16 cellular contexts compared by ENCODE assay signal in the genomic region with DNA sequence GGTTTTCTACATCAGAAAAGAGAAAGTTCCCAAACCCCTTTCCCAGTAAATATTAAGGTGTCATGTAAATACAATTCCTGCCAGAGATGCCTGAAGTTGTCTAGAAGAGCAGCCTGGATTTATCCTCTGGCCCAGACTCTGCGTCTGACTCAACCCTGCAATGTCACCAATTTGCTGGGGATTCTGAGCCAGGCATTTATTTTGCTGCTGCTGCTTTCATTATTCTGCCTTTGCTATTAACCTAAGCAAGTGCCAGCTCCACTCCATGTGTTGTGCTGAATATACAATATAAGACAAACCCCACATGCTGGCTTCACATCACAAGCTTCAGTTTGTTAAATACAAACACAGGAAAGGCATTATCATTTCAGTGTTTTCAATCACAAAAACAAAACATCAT. TPM values are rescaled to one million over a fixed set of nuclear protein-coding genes. Genes with fewer than 3 reads are reported as not detected.
DNase-seq lines count a peak whose midpoint lies in the region; ATAC-seq and TF ChIP-seq lines count a peak whose summit lies in the region.
"Had no signal": no experiment of that assay in that cellular context is flagged by ENCODE, and none has a peak within 500 bp of the region (broad histone marks: within the 10 kb centered on the region; RNA-seq: fewer than 3 reads in every experiment).

No MANE protein-coding gene starts in this region.

- no peak overlapping the region for H3K4me3 ChIP-seq in suprapubic skin
- H3K4me3 ChIP-seq: lung, neural progenitor cell, vagina had no signal

- H3K9me3 ChIP-seq in suprapubic skin, result no peaks in the 10 kb centered on the region
- H3K9me3 ChIP-seq: BE2C, vagina had no signal

- 33% methylated on average over 1 of the region's 1 CpG for WGBS in suprapubic skin

- no peaks in the 10 kb centered on the region for H3K27me3 ChIP-seq in suprapubic skin
- H3K27me3 ChIP-seq: neural progenitor cell, vagina had no signal

- peak; percentile 34 for DNase-seq in AG20443 (ENCODE audit: low spot score)
- peak; percentile 3 for DNase-seq in LHCN-M2 (ENCODE audit: low read depth)
- peak; percentile 81 for DNase-seq in cerebellar cortex (ENCODE audit: low spot score)
- DNase-seq in lung microvascular endothelial cell (ENCODE audit: low read depth in 2 of 2), result peak; percentile 25 to 44
- no peak for DNase-seq in NCI-H146 treated with DMSO at 0.1 percent for 48 hours (lab: John Stamatoyannopoulos, UW; ENCODE audit: unreplicated experiment)
- no peak for DNase-seq in suprapubic skin (ENCODE audit: low spot score in 2 of 2)
- no peak for DNase-seq in KBM-7
- DNase-seq: activated CD4-positive, alpha-beta memory T cell treated with anti-CD3 and anti-CD28 coated beads, Interleukin-2, amount 10 ng/mL, durations not matched to agents 7 days and 5 days; amniotic stem cell; BE2C; NCI-H2107; stimulated activated naive CD4-positive, alpha-beta T cell had no signal

- no peaks in the 10 kb centered on the region for H3K36me3 ChIP-seq in suprapubic skin
- H3K36me3 ChIP-seq: BE2C, neural progenitor cell, vagina had no signal

- in situ Hi-C loops in KBM-7 (cut with MboI; ENCODE audit: low pct_unique_long_range_greater_than_20kb, low sequenced_read_pairs), result no loop called here

- no peak overlapping the region for H3K27ac ChIP-seq in suprapubic skin
- H3K27ac ChIP-seq: neural progenitor cell, vagina had no signal

- no peak for TF ChIP-seq POLR2A in suprapubic skin (IDR thresholded peaks at IDR 0.05)

- TF ChIP-seq EP300 in suprapubic skin (IDR thresholded peaks at IDR 0.05), result no peak

- no peak for ATAC-seq in HG03280 (IDR thresholded peaks at IDR 0.05; ENCODE audit: unreplicated experiment)

- H3K4me1 ChIP-seq in suprapubic skin, result peaks cover 31% of the 10 kb centered on the region

- no peak for TF ChIP-seq CTCF in suprapubic skin (IDR thresholded peaks at IDR 0.05)

RNA-seq across cellular contexts. Expression of a gene that starts 59.1 kb away (rescaled TPM):
- total RNA-seq in LHCN-M2 (2014; rRNA removed) (5.7 and 6.0 TPM in 2 replicates), lung microvascular endothelial cell (84.1 and 136 TPM in 2 replicates), suprapubic skin (10 to 100 TPM in 1 of 4 donors, 1 to 10 TPM in 3; 2.9 to 13.8 (median 5.8) TPM)
- 2.7 TPM for polyA plus RNA-seq in LHCN-M2 (2012)

Comparison
In these comparisons a context has a peak if more than half of its experiments do, and no peak if none do; other contexts are left out.
1. DNase-seq: peak in AG20443 (single experiment), LHCN-M2 (single experiment), cerebellar cortex (single experiment) and lung microvascular endothelial cell (2 of 2); none in NCI-H146 treated with DMSO at 0.1 percent for 48 hours (single experiment), suprapubic skin (0 of 2) and KBM-7 (single experiment).